ENCODE assay signal across 21 cellular contexts in genomic region chr9:81999806-82000205, GRCh38. TPM values are rescaled to one million over a fixed set of nuclear protein-coding genes. Genes with fewer than 3 reads are reported as not detected.
DNase-seq lines count a peak whose midpoint lies in the region; TF ChIP-seq lines count a peak whose summit lies in the region.
"Had no signal": no experiment of that assay in that cellular context is flagged by ENCODE, and none has a peak within 500 bp of the region (broad histone marks: within the 10 kb centered on the region; RNA-seq: fewer than 3 reads in every experiment).

No MANE protein-coding gene starts in this region.

- no peaks in the 10 kb centered on the region for H3K9me3 ChIP-seq in adrenal gland (replicated peaks in 1 of 3)
- H3K9me3 ChIP-seq: BLaER1 treated with 17β-estradiol and CSF1 and Interleukin-3, amounts not matched to agents 10 nM and 100 nM had no signal

- TF ChIP-seq POLR2A in adrenal gland (IDR thresholded peaks at IDR 0.05), result no peak

- H3K4me3 ChIP-seq in adrenal gland, result no peak overlapping the region
- H3K4me3 ChIP-seq: BLaER1 treated with 17β-estradiol and CSF1 and Interleukin-3, amounts not matched to agents 10 nM and 100 nM; SK-N-MC had no signal

- peak overlapping the region in 1 of 5 donors; percentile 17 for H3K27ac ChIP-seq in adrenal gland
- H3K27ac ChIP-seq: 22Rv1; BLaER1 treated with 17β-estradiol and CSF1 and Interleukin-3, amounts not matched to agents 10 nM and 100 nM; SK-N-MC had no signal

- H3K4me1 ChIP-seq in adrenal gland (replicated peaks in 1 of 2), result peaks cover 0 to 7% of the 10 kb centered on the region in 2 donors
- H3K4me1 ChIP-seq: BLaER1 treated with 17β-estradiol and CSF1 and Interleukin-3, amounts not matched to agents 10 nM and 100 nM had no signal

- H3K36me3 ChIP-seq in adrenal gland (replicated peaks in 1 of 2), result no peaks in the 10 kb centered on the region
- H3K36me3 ChIP-seq: BLaER1 treated with 17β-estradiol and CSF1 and Interleukin-3, amounts not matched to agents 10 nM and 100 nM had no signal

- intact Hi-C loops in adrenal gland (cut with DNase I), result no loop called here

- TF ChIP-seq CTCF in adrenal gland (IDR thresholded peaks at IDR 0.05), result no peak

- peak; percentile 2 for DNase-seq in DMS 273 (lab: John Stamatoyannopoulos, UW; ENCODE audit: unreplicated experiment)
- DNase-seq in DMS 273 treated with DMSO at 0.1 percent for 48 hours (lab: John Stamatoyannopoulos, UW), result no peak
- DNase-seq in NCI-H2029 (lab: John Stamatoyannopoulos, UW), result peak; percentile 76
- peak; percentile 36 to 72 (median 59) for DNase-seq in adrenal gland
- DNase-seq in renal cortical epithelial cell (ENCODE audit: low read depth), result peak; percentile 43
- no peak for DNase-seq in effector CD8-positive, alpha-beta T cell (lab: John Stamatoyannopoulos, UW)
- DNase-seq in GM19238 (ENCODE audit: insufficient read length, low spot score), result no peak
- no peak for DNase-seq in NCI-H128 (lab: John Stamatoyannopoulos, UW; ENCODE audit: unreplicated experiment)
- DNase-seq: DND-41, GF-D8, NCI-H1694 treated with DMSO at 0.1 percent for 48 hours, NCI-H2171 treated with DMSO at 0.1 percent for 48 hours, NCI-H524 had no signal

- no peaks in the 10 kb centered on the region for H3K27me3 ChIP-seq in adrenal gland
- H3K27me3 ChIP-seq: BLaER1 treated with 17β-estradiol and CSF1 and Interleukin-3, amounts not matched to agents 10 nM and 100 nM had no signal

RNA-seq across cellular contexts. Expression of gene SPATA31D1, which starts 11.2 kb away (rescaled TPM):
- total RNA-seq in adrenal gland, result not detected
- not detected for polyA plus RNA-seq in adrenal gland
- not detected in 2 replicates for total RNA-seq in renal cortical epithelial cell
- total RNA-seq: H1, HT1080, LHCN-M2, Right ventricle myocardium inferior had no signal
- polyA plus RNA-seq: H1, IgD-negative memory B cell had no signal

RNA-seq across cellular contexts. Expression of gene SPATA31D3, which starts 56.5 kb away (rescaled TPM):
- total RNA-seq in adrenal gland, result not detected
- under 1 TPM in 1 of 3 donors, not detected in 2; 0.08 TPM for polyA plus RNA-seq in adrenal gland
- not detected in 2 replicates for total RNA-seq in renal cortical epithelial cell
- total RNA-seq: H1, HT1080, LHCN-M2, Right ventricle myocardium inferior had no signal
- polyA plus RNA-seq: H1, IgD-negative memory B cell had no signal

Comparison
In these comparisons a context has a peak if more than half of its experiments do, and no peak if none do; other contexts are left out.
1. DNase-seq: peak in DMS 273 (single experiment), NCI-H2029 (single experiment), adrenal gland (7 of 7) and renal cortical epithelial cell (single experiment); none in DMS 273 treated with DMSO at 0.1 percent for 48 hours (single experiment), effector CD8-positive, alpha-beta T cell (single experiment), GM19238 (single experiment) and NCI-H128 (single experiment).